Comparison of ENCODE assay signal across 1 cellular context in the genomic region with DNA sequence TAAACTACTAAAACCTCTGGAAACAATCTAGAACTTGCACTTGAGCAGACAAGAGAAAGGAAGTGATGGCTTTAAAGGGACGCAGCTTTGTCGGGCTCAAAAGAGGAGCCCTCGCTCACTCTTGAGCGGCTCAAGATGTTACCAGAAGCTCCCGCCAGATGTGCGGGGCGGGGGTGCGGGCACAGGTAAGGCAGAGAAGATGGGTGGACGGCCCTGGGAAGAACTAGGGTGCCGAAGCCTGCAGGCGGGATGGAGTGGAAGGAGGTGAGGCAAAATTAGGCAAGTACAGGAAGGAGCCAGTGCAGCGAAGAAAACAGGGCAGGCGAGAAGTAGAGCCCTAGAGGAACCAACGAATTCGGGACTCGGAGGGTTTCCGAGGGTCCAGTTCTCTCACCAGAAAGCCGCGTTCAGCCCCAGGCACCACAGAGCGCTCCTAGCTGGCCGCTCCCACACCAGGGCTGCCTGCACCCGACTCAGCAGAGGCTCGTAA.
TF ChIP-seq lines count a peak whose summit lies in the region.

No MANE protein-coding gene starts in this region.

TF ChIP-seq in K562, 482 proteins besides CTCF, POLR2A, EP300 and RAD21 (continued from another document and continues in another):
- TF ChIP-seq, protein P1, sequence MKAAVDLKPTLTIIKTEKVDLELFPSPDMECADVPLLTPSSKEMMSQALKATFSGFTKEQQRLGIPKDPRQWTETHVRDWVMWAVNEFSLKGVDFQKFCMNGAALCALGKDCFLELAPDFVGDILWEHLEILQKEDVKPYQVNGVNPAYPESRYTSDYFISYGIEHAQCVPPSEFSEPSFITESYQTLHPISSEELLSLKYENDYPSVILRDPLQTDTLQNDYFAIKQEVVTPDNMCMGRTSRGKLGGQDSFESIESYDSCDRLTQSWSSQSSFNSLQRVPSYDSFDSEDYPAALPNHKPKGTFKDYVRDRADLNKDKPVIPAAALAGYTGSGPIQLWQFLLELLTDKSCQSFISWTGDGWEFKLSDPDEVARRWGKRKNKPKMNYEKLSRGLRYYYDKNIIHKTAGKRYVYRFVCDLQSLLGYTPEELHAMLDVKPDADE (conservative IDR thresholded peaks at IDR 0.05; ENCODE audit: control insufficient read depth, low read depth, low read length), result 0 out of 2 replicates have a peak, but pooled peaks have one; percentile 66
- TF ChIP-seq NR3C1 (CRISPR knock-in tag; IDR thresholded peaks at IDR 0.05) (no peak), ZNF121 (CRISPR knock-in tag; conservative IDR thresholded peaks at IDR 0.05) (no peak), ZFP30 (CRISPR knock-in tag; IDR thresholded peaks at IDR 0.05; ENCODE audit: borderline replicate concordance) (no peak), PRPF4 (IDR thresholded peaks at IDR 0.05; ENCODE audit: insufficient read depth, low read depth, low read length, poor library complexity, severe bottlenecking) (no peak), ZNF217 (CRISPR knock-in tag; IDR thresholded peaks at IDR 0.05) (no peak), SMARCE1 (IDR thresholded peaks at IDR 0.05) (peak; percentile 69; the same call in 1 of the 2 replicates), EGR1 (conservative IDR thresholded peaks at IDR 0.05) (no peak), ZHX1 (conservative IDR thresholded peaks at IDR 0.05; ENCODE audit: low read length) (no peak), HDAC2 (IDR thresholded peaks at IDR 0.05) (peak; percentile 62; the same call in 1 of the 2 replicates), GTF2F1 (IDR thresholded peaks at IDR 0.05; ENCODE audit: low read depth, low read length) (peak; percentile 41; the same call in 1 of the 2 replicates), ZNF12 (CRISPR knock-in tag; IDR thresholded peaks at IDR 0.05) (no peak), ZNF408 (CRISPR knock-in tag; IDR thresholded peaks at IDR 0.05; ENCODE audit: low read depth) (no peak), POLR2AphosphoS5 (IDR thresholded peaks at IDR 0.05; ENCODE audit: control insufficient read depth, insufficient read depth, low read depth, low read length) (0 out of 2 replicates have a peak, but pooled peaks have one; percentile 9), NONO (IDR thresholded peaks at IDR 0.05; ENCODE audit: low read depth in 2 of 2, low read length in 1 of 2) (no peak), NBN (IDR thresholded peaks at IDR 0.05; ENCODE audit: low read depth) (peak; percentile 19; the same call in 1 of the 2 replicates), MLLT1 (IDR thresholded peaks at IDR 0.05) (peak; percentile 9 to 68; a peak in 1 of 4 replicates), ZNF584 (CRISPR knock-in tag; IDR thresholded peaks at IDR 0.05; ENCODE audit: low read depth) (no peak), ZBTB49 (CRISPR knock-in tag; IDR thresholded peaks at IDR 0.05; ENCODE audit: borderline replicate concordance) (no peak), ZNF445 (CRISPR knock-in tag; IDR thresholded peaks at IDR 0.05; ENCODE audit: low read depth) (no peak), ZNF212 (CRISPR knock-in tag; IDR thresholded peaks at IDR 0.05) (no peak), E2F5 (CRISPR knock-in tag; IDR thresholded peaks at IDR 0.05) (no peak), DPF2 (IDR thresholded peaks at IDR 0.05) (no peak), E2F8 (IDR thresholded peaks at IDR 0.05; ENCODE audit: low read depth, partially characterized antibody) (no peak), HNRNPLL (IDR thresholded peaks at IDR 0.05; ENCODE audit: low read depth, low read length, poor library complexity, severe bottlenecking) (no peak), FOSL1 (tag; conservative IDR thresholded peaks at IDR 0.05) (peak; percentile 33; the same call in 1 of the 2 replicates), ZNF384 (IDR thresholded peaks at IDR 0.05; ENCODE audit: low read depth, low read length) (no peak), SAFB (IDR thresholded peaks at IDR 0.05; ENCODE audit: borderline replicate concordance, low read depth, low read length) (no peak), ETV5 (CRISPR knock-in tag; IDR thresholded peaks at IDR 0.05; ENCODE audit: low read depth) (no peak), HNRNPUL1 (IDR thresholded peaks at IDR 0.05; ENCODE audit: low read length) (no peak), ZNF224 (CRISPR knock-in tag; IDR thresholded peaks at IDR 0.05) (no peak), ZNF311 (CRISPR knock-in tag; IDR thresholded peaks at IDR 0.05) (no peak)
- TF ChIP-seq, protein P2, sequence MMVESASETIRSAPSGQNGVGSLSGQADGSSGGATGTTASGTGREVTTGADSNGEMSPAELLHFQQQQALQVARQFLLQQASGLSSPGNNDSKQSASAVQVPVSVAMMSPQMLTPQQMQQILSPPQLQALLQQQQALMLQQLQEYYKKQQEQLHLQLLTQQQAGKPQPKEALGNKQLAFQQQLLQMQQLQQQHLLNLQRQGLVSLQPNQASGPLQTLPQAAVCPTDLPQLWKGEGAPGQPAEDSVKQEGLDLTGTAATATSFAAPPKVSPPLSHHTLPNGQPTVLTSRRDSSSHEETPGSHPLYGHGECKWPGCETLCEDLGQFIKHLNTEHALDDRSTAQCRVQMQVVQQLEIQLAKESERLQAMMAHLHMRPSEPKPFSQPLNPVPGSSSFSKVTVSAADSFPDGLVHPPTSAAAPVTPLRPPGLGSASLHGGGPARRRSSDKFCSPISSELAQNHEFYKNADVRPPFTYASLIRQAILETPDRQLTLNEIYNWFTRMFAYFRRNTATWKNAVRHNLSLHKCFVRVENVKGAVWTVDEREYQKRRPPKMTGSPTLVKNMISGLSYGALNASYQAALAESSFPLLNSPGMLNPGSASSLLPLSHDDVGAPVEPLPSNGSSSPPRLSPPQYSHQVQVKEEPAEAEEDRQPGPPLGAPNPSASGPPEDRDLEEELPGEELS (CRISPR knock-in tag; IDR thresholded peaks at IDR 0.05; ENCODE audit: borderline replicate concordance), result no peak
- TF ChIP-seq, protein P3, sequence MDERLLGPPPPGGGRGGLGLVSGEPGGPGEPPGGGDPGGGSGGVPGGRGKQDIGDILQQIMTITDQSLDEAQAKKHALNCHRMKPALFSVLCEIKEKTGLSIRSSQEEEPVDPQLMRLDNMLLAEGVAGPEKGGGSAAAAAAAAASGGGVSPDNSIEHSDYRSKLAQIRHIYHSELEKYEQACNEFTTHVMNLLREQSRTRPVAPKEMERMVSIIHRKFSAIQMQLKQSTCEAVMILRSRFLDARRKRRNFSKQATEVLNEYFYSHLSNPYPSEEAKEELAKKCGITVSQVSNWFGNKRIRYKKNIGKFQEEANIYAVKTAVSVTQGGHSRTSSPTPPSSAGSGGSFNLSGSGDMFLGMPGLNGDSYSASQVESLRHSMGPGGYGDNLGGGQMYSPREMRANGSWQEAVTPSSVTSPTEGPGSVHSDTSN (CRISPR knock-in tag; IDR thresholded peaks at IDR 0.05; ENCODE audit: low read depth), result no peak
- TF ChIP-seq, protein P3 (tag; conservative IDR thresholded peaks at IDR 0.05; ENCODE audit: low read depth), result no peak
- TF ChIP-seq, protein P4, sequence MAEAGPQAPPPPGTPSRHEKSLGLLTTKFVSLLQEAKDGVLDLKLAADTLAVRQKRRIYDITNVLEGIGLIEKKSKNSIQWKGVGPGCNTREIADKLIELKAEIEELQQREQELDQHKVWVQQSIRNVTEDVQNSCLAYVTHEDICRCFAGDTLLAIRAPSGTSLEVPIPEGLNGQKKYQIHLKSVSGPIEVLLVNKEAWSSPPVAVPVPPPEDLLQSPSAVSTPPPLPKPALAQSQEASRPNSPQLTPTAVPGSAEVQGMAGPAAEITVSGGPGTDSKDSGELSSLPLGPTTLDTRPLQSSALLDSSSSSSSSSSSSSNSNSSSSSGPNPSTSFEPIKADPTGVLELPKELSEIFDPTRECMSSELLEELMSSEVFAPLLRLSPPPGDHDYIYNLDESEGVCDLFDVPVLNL (CRISPR knock-in tag; IDR thresholded peaks at IDR 0.05; ENCODE audit: low read depth), result no peak
- TF ChIP-seq, protein P5, sequence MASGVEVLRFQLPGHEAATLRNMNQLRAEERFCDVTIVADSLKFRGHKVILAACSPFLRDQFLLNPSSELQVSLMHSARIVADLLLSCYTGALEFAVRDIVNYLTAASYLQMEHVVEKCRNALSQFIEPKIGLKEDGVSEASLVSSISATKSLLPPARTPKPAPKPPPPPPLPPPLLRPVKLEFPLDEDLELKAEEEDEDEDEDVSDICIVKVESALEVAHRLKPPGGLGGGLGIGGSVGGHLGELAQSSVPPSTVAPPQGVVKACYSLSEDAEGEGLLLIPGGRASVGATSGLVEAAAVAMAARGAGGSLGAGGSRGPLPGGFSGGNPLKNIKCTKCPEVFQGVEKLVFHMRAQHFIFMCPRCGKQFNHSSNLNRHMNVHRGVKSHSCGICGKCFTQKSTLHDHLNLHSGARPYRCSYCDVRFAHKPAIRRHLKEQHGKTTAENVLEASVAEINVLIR (CRISPR knock-in tag; IDR thresholded peaks at IDR 0.05), result no peak
